12 cellular contexts compared by ENCODE assay signal in genomic region chr3:27349832-27350231, GRCh38. TPM values are rescaled to one million over a fixed set of nuclear protein-coding genes. Genes with fewer than 3 reads are reported as not detected.
DNase-seq lines count a peak whose midpoint lies in the region; ATAC-seq and TF ChIP-seq lines count a peak whose summit lies in the region.
"Had no signal": no experiment of that assay in that cellular context is flagged by ENCODE, and none has a peak within 500 bp of the region (broad histone marks: within the 10 kb centered on the region; RNA-seq: fewer than 3 reads in every experiment).

No MANE protein-coding gene starts in this region.

- TF ChIP-seq CTCF in natural killer cell (IDR thresholded peaks at IDR 0.05), result no peak
- no peak for TF ChIP-seq CTCF in mucosa of descending colon (IDR thresholded peaks at IDR 0.05)

- H3K4me1 Mint-ChIP-seq in natural killer cell, result peaks cover 21 to 24% of the 10 kb centered on the region in 2 donors
- H3K4me1 Mint-ChIP-seq: naive B cell had no signal

- H3K27ac ChIP-seq in KOPT-K1 (ENCODE audit: low read depth, low read length, poor library complexity, severe bottlenecking), result peak overlapping the region; percentile 94
- H3K27ac ChIP-seq: KMS-11 had no signal

- H3K4me3 Mint-ChIP-seq in natural killer cell, result peak overlapping the region; percentile 76
- H3K4me3 Mint-ChIP-seq: naive B cell had no signal

- no peaks in the 10 kb centered on the region for H3K36me3 Mint-ChIP-seq in natural killer cell
- H3K36me3 Mint-ChIP-seq: naive B cell had no signal

- no peaks in the 10 kb centered on the region for H3K9me3 ChIP-seq in KOPT-K1 (ENCODE audit: insufficient read depth, low read length, poor library complexity, severe bottlenecking)
- H3K9me3 ChIP-seq in mucosa of descending colon, result no peaks in the 10 kb centered on the region

- no peaks in the 10 kb centered on the region for H3K9me3 Mint-ChIP-seq in natural killer cell
- H3K9me3 Mint-ChIP-seq: naive B cell had no signal

- intact Hi-C loops in natural killer cell (cut with micrococcal nuclease) (no loop called here), mucosa of descending colon (cut with DNase I, micrococcal nuclease) (no loop called here)

- no peak for DNase-seq in natural killer cell
- DNase-seq in cortex of kidney (lab: John Stamatoyannopoulos, UW), result no peak
- DNase-seq in NCI-H1436 treated with DMSO at 0.1 percent for 48 hours (lab: John Stamatoyannopoulos, UW), result no peak
- no peak for DNase-seq in G401 (ENCODE audit: low spot score)
- no peak for DNase-seq in mucosa of descending colon
- DNase-seq: activated gamma-delta T cell; effector CD8-positive, alpha-beta T cell; naive B cell had no signal

- in situ Hi-C loops in G401 (cut with HindIII; ENCODE audit: low sequenced_read_pairs), result loop anchor here (25.0 kb wide), 1 partner anchor 312 kb away; no protein-coding TSS in a partner anchor

- ATAC-seq in GM19025 (IDR thresholded peaks at IDR 0.05; ENCODE audit: low read depth, unreplicated experiment) (peak; percentile 80), HG02610 (IDR thresholded peaks at IDR 0.05; ENCODE audit: unreplicated experiment) (peak; percentile 30), natural killer cell (peak in 2 of 3 donors; percentile 50 to 61), mucosa of descending colon (no peak)

- H3K36me3 ChIP-seq in KOPT-K1 (ENCODE audit: insufficient read depth, low read length) (no peaks in the 10 kb centered on the region), mucosa of descending colon (ENCODE audit: low read depth) (no peaks in the 10 kb centered on the region)

- no peaks in the 10 kb centered on the region for H3K4me1 ChIP-seq in mucosa of descending colon (ENCODE audit: low read depth)

- no peak overlapping the region for H3K4me3 ChIP-seq in mucosa of descending colon

- peak overlapping the region; percentile 65 to 74 for H3K27ac Mint-ChIP-seq in natural killer cell
- H3K27ac Mint-ChIP-seq: naive B cell had no signal

- H3K27me3 Mint-ChIP-seq in natural killer cell (ENCODE audit: low read depth in 2 of 2), result no peaks in the 10 kb centered on the region
- H3K27me3 Mint-ChIP-seq: naive B cell had no signal

RNA-seq across cellular contexts. Expression of gene NEK10, which starts 19.4 kb away (rescaled TPM):
- total RNA-seq in natural killer cell (1 to 10 TPM in 1 of 3 donors, under 1 TPM in 2; 0.68 to 1.6 (median 0.80) TPM), mucosa of descending colon (1 to 10 TPM; 1.1 to 6.5 (median 1.4) TPM)
- 0.51 and 2.9 TPM in 2 replicates for total RNA-seq in G401 (2014; rRNA removed; shearing (Covaris generic))
